Comparison of ENCODE assay signal across 33 cellular contexts in the genomic region with DNA sequence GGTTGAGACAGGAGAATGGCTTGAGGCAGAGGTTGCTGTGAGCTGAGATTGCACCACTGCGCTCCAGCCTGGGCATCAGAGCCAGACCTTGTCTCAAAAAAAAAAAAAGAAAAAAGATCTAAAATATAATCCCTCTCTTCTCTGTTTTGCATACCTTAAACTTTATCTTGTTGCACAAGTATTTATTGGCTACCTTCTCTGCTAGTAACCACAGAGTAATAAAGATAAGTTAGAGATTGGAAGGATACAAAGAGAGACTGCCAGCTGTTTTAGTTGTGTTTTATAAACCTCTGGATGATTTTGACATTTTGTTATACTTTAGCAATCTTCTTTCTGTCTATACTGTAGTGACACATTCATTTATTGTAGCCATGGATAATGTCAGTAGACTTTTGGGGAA.
"Had no signal": no experiment of that assay in that cellular context is flagged by ENCODE, and none has a peak within 500 bp of the region (broad histone marks: within the 10 kb centered on the region; RNA-seq: fewer than 3 reads in every experiment).

No MANE protein-coding gene starts in this region.

- H3K27me3 ChIP-seq: breast epithelium, esophagus muscularis mucosa, gastrocnemius medialis, sigmoid colon, uterus had no signal

- H3K36me3 ChIP-seq: breast epithelium, gastrocnemius medialis, sigmoid colon, uterus had no signal

- H3K4me1 Mint-ChIP-seq: activated CD4-positive, alpha-beta T cell treated with anti-CD3 and anti-CD28 coated beads for 36 hours; activated CD8-positive, alpha-beta memory T cell treated with anti-CD3 and anti-CD28 coated beads, Interleukin-2, amount 10 ng/mL, durations not matched to agents 7 days and 5 days; activated naive CD4-positive, alpha-beta T cell treated with anti-CD3 and anti-CD28 coated beads, Interleukin-2, amount 10 ng/mL, durations not matched to agents 7 days and 5 days; neural crest cell; stimulated activated memory B cell treated with anti-CD40 and anti-IgM and Interleukin-4, amounts not matched to agents 10 μg/mL and 1 μg/mL and 100 μg/mL, for 72 hours; stimulated activated naive CD8-positive, alpha-beta T cell treated with anti-CD3 and anti-CD28 coated beads, Interleukin-15, amount 100 ng/mL, for 72 hours had no signal

- H3K9ac ChIP-seq: parathyroid adenoma had no signal

- H2AFZ ChIP-seq: parathyroid adenoma had no signal

- FAIRE-seq: keratinocyte had no signal

- ATAC-seq: activated CD4-positive, alpha-beta T cell treated with anti-CD3 and anti-CD28 coated beads for 36 hours; activated CD8-positive, alpha-beta memory T cell treated with anti-CD3 and anti-CD28 coated beads, Interleukin-2, amount 10 ng/mL, durations not matched to agents 7 days and 5 days; activated CD8-positive, alpha-beta T cell treated with anti-CD3 and anti-CD28 coated beads, Interleukin-2, amount 10 ng/mL, durations not matched to agents 7 days and 5 days; gastrocnemius medialis; left cardiac atrium; naive thymus-derived CD8-positive, alpha-beta T cell; psoas muscle; stimulated activated memory B cell treated with anti-CD40 and anti-IgM and Interleukin-4, amounts not matched to agents 10 μg/mL and 1 μg/mL and 100 μg/mL, for 72 hours; stimulated activated naive CD8-positive, alpha-beta T cell treated with anti-CD3 and anti-CD28 coated beads, Interleukin-15, amount 100 ng/mL, for 72 hours; T-cell had no signal

- H3K4me3 ChIP-seq: breast epithelium, esophagus muscularis mucosa, gastrocnemius medialis, psoas muscle, sigmoid colon, smooth muscle cell, uterus had no signal

- H3K27me3 Mint-ChIP-seq: activated CD4-positive, alpha-beta T cell treated with anti-CD3 and anti-CD28 coated beads for 36 hours; activated CD8-positive, alpha-beta memory T cell treated with anti-CD3 and anti-CD28 coated beads, Interleukin-2, amount 10 ng/mL, durations not matched to agents 7 days and 5 days; activated naive CD4-positive, alpha-beta T cell treated with anti-CD3 and anti-CD28 coated beads, Interleukin-2, amount 10 ng/mL, durations not matched to agents 7 days and 5 days; activated naive CD8-positive, alpha-beta T cell treated with anti-CD3 and anti-CD28 coated beads, Interleukin-2, amount 10 ng/mL, durations not matched to agents 7 days and 5 days; naive thymus-derived CD8-positive, alpha-beta T cell; stimulated activated memory B cell treated with anti-CD40 and anti-IgM and Interleukin-4, amounts not matched to agents 10 μg/mL and 1 μg/mL and 100 μg/mL, for 72 hours; stimulated activated naive CD8-positive, alpha-beta T cell treated with anti-CD3 and anti-CD28 coated beads, Interleukin-15, amount 100 ng/mL, for 72 hours; T-cell; type B pancreatic cell had no signal

- H3K27ac ChIP-seq: breast epithelium, esophagus muscularis mucosa, gastrocnemius medialis, parathyroid adenoma, psoas muscle, sigmoid colon, uterus had no signal

- H3K27ac Mint-ChIP-seq: activated CD4-positive, alpha-beta T cell treated with anti-CD3 and anti-CD28 coated beads for 36 hours; activated CD8-positive, alpha-beta memory T cell treated with anti-CD3 and anti-CD28 coated beads, Interleukin-2, amount 10 ng/mL, durations not matched to agents 7 days and 5 days; activated CD8-positive, alpha-beta T cell treated with anti-CD3 and anti-CD28 coated beads, Interleukin-2, amount 10 ng/mL, durations not matched to agents 7 days and 5 days; activated naive CD4-positive, alpha-beta T cell treated with anti-CD3 and anti-CD28 coated beads, Interleukin-2, amount 10 ng/mL, durations not matched to agents 7 days and 5 days; activated naive CD8-positive, alpha-beta T cell treated with anti-CD3 and anti-CD28 coated beads, Interleukin-2, amount 10 ng/mL, durations not matched to agents 7 days and 5 days; stimulated activated memory B cell treated with anti-CD40 and anti-IgM and Interleukin-4, amounts not matched to agents 10 μg/mL and 1 μg/mL and 100 μg/mL, for 72 hours; T-cell; T-helper 2 cell treated with Interferon-gamma antibody and Interleukin-4, amounts not matched to agents 5 μg/mL and 100 μg/mL, for 36 hours; type B pancreatic cell had no signal

- H3K4me1 ChIP-seq: breast epithelium, esophagus muscularis mucosa, parathyroid adenoma, psoas muscle, uterus had no signal

- H3K9me3 ChIP-seq: breast epithelium, esophagus muscularis mucosa, gastrocnemius medialis, psoas muscle, sigmoid colon, uterus had no signal

- H3K4me3 Mint-ChIP-seq: activated CD4-positive, alpha-beta T cell treated with anti-CD3 and anti-CD28 coated beads for 36 hours; activated CD8-positive, alpha-beta memory T cell treated with anti-CD3 and anti-CD28 coated beads, Interleukin-2, amount 10 ng/mL, durations not matched to agents 7 days and 5 days; activated CD8-positive, alpha-beta T cell treated with anti-CD3 and anti-CD28 coated beads, Interleukin-2, amount 10 ng/mL, durations not matched to agents 7 days and 5 days; activated naive CD4-positive, alpha-beta T cell treated with anti-CD3 and anti-CD28 coated beads, Interleukin-2, amount 10 ng/mL, durations not matched to agents 7 days and 5 days; activated naive CD8-positive, alpha-beta T cell treated with anti-CD3 and anti-CD28 coated beads, Interleukin-2, amount 10 ng/mL, durations not matched to agents 7 days and 5 days; naive thymus-derived CD8-positive, alpha-beta T cell; neural crest cell; stimulated activated memory B cell treated with anti-CD40 and anti-IgM and Interleukin-4, amounts not matched to agents 10 μg/mL and 1 μg/mL and 100 μg/mL, for 72 hours; stimulated activated naive CD8-positive, alpha-beta T cell treated with anti-CD3 and anti-CD28 coated beads, Interleukin-15, amount 100 ng/mL, for 72 hours; T-cell; T-helper 2 cell treated with Interferon-gamma antibody and Interleukin-4, amounts not matched to agents 5 μg/mL and 100 μg/mL, for 36 hours; type B pancreatic cell had no signal

- DNase-seq: activated CD4-positive, alpha-beta T cell treated with anti-CD3 and anti-CD28 coated beads for 36 hours; activated CD4-positive, CD25-positive, alpha-beta regulatory T cell; activated CD8-positive, alpha-beta memory T cell treated with anti-CD3 and anti-CD28 coated beads, Interleukin-2, amount 10 ng/mL, durations not matched to agents 7 days and 5 days; activated CD8-positive, alpha-beta T cell treated with anti-CD3 and anti-CD28 coated beads, Interleukin-2, amount 10 ng/mL, durations not matched to agents 7 days and 5 days; activated effector memory CD4-positive, alpha-beta T cell treated with anti-CD3 and anti-CD28 coated beads, Interleukin-2, amount 50 U/mL, for 16 hours; activated naive CD4-positive, alpha-beta T cell treated with anti-CD3 and anti-CD28 coated beads, Interleukin-2, amount 10 ng/mL, durations not matched to agents 7 days and 5 days; activated naive CD8-positive, alpha-beta T cell treated with anti-CD3 and anti-CD28 coated beads, Interleukin-2, amount 10 ng/mL, durations not matched to agents 7 days and 5 days; amniotic stem cell; central memory CD4-positive, alpha-beta T cell; gastrocnemius medialis; hippocampal formation; left cardiac atrium; mammary epithelial cell; naive thymus-derived CD8-positive, alpha-beta T cell; occipital lobe; psoas muscle; sigmoid colon; stimulated activated CD4-positive, alpha-beta T cell treated with anti-CD3 and anti-CD28 coated beads, Interleukin-1b, Interleukin-23, amount 100 ng/mL, for 48 hours; stimulated activated CD4-positive, alpha-beta T cell treated with anti-CD3 and anti-CD28 coated beads, Interleukin-4, amount 100 ng/mL, for 4 hours; stimulated activated CD8-positive, alpha-beta memory T cell treated with anti-CD3 and anti-CD28 coated beads, Interleukin-4, amount 100 ng/mL, for 48 hours; stimulated activated naive CD8-positive, alpha-beta T cell treated with anti-CD3 and anti-CD28 coated beads, Interleukin-15, amount 100 ng/mL, for 72 hours; substantia nigra; T-cell; uterus had no signal

- H3K9me3 Mint-ChIP-seq: activated naive CD4-positive, alpha-beta T cell treated with anti-CD3 and anti-CD28 coated beads, Interleukin-2, amount 10 ng/mL, durations not matched to agents 7 days and 5 days; activated naive CD8-positive, alpha-beta T cell treated with anti-CD3 and anti-CD28 coated beads, Interleukin-2, amount 10 ng/mL, durations not matched to agents 7 days and 5 days; naive thymus-derived CD8-positive, alpha-beta T cell; neural crest cell; stimulated activated naive CD8-positive, alpha-beta T cell treated with anti-CD3 and anti-CD28 coated beads, Interleukin-15, amount 100 ng/mL, for 72 hours; T-helper 2 cell treated with Interferon-gamma antibody and Interleukin-4, amounts not matched to agents 5 μg/mL and 100 μg/mL, for 36 hours; type B pancreatic cell had no signal

- H3K4me2 ChIP-seq: smooth muscle cell had no signal
